8 cellular contexts compared by ENCODE assay signal in genomic region chr17:79942591-79943353, GRCh38.
DNase-seq lines count a peak whose midpoint lies in the region; ATAC-seq and TF ChIP-seq lines count a peak whose summit lies in the region.

No MANE protein-coding gene starts in this region.

- 74 to 90% methylated on average over 2 to 34 of the region's 35 CpGs for WGBS in transverse colon (ENCODE audit: low coverage in 1 of 2), 2 donors
- 92% methylated on average over 34 of the region's 35 CpGs for WGBS in hepatocyte (ENCODE audit: low lambda C conversion rate, missing lambda C conversion rate)
- WGBS in esophagus muscularis mucosa: 79% methylated on average over 18 of the region's 35 CpGs

- H3K9me2 ChIP-seq in hepatocyte (replicated peaks; ENCODE audit: insufficient read depth): no peaks in the 10 kb centered on the region

- no peaks in the 10 kb centered on the region for H4K20me1 ChIP-seq in hepatocyte (ENCODE audit: insufficient read depth, poor library complexity, severe bottlenecking)

- H3K36me3 Mint-ChIP-seq in activated naive CD4-positive, alpha-beta T cell treated with anti-CD3 and anti-CD28 coated beads, Interleukin-2, amount 50 U/mL, for 72 hours: no peaks in the 10 kb centered on the region

- H3K79me2 ChIP-seq in hepatocyte: no peaks in the 10 kb centered on the region

- TF ChIP-seq POLR2A in transverse colon (IDR thresholded peaks at IDR 0.05): no peak
- no peak for TF ChIP-seq POLR2A in esophagus muscularis mucosa (IDR thresholded peaks at IDR 0.05; ENCODE audit: low read depth)

- no peaks in the 10 kb centered on the region for H3K9me3 Mint-ChIP-seq in activated naive CD4-positive, alpha-beta T cell treated with anti-CD3 and anti-CD28 coated beads, Interleukin-2, amount 50 U/mL, for 72 hours

- H3K9me3 ChIP-seq in transverse colon: no peaks in the 10 kb centered on the region
- no peaks in the 10 kb centered on the region for H3K9me3 ChIP-seq in hepatocyte (ENCODE audit: low read depth)
- no peaks in the 10 kb centered on the region for H3K9me3 ChIP-seq in esophagus muscularis mucosa

- DNase-seq in activated CD8-positive, alpha-beta memory T cell treated with anti-CD3 and anti-CD28 coated beads for 24 hours: peak; percentile 69
- DNase-seq in activated CD8-positive, alpha-beta memory T cell treated with anti-CD3 and anti-CD28 coated beads, Interleukin-2, amount 50 U/mL, for 48 hours: no peak
- peak; percentile 29 to 55 for DNase-seq in activated naive CD4-positive, alpha-beta T cell treated with anti-CD3 and anti-CD28 coated beads, Interleukin-2, amount 50 U/mL, for 72 hours (ENCODE audit: low spot score in 2 of 2)
- DNase-seq in kidney tubule cell (ENCODE audit: low spot score) (peak; percentile 64), transverse colon (peak; percentile 14), hepatocyte (ENCODE audit: low spot score) (no peak), esophagus muscularis mucosa (ENCODE audit: extremely low spot score) (no peak)

- no peak overlapping the region for H3K4me3 ChIP-seq in transverse colon
- H3K4me3 ChIP-seq in hepatocyte: no peak overlapping the region
- no peak overlapping the region for H3K4me3 ChIP-seq in esophagus muscularis mucosa

- intact Hi-C loops in transverse colon (cut with DNase I; ENCODE audit: low total_unique reads): no loop called here
- intact Hi-C loops in esophagus muscularis mucosa (cut with DNase I): no loop called here

- in situ Hi-C loops in transverse colon (cut with MboI; ENCODE audit: low pct_ligation_motif_present in 1 of 4, low pct_unique_long_range_greater_than_20kb in 1 of 4, low sequenced_read_pairs in 3 of 4): no loop called here

- H3K4me2 ChIP-seq in hepatocyte: no peak overlapping the region

- H3K27me3 ChIP-seq in transverse colon: no peaks in the 10 kb centered on the region
- no peaks in the 10 kb centered on the region for H3K27me3 ChIP-seq in hepatocyte
- H3K27me3 ChIP-seq in esophagus muscularis mucosa: no peaks in the 10 kb centered on the region

- peak; percentile 79 to 85 for ATAC-seq in activated naive CD4-positive, alpha-beta T cell treated with anti-CD3 and anti-CD28 coated beads, Interleukin-2, amount 50 U/mL, for 72 hours
- no peak for ATAC-seq in HG03280 (IDR thresholded peaks at IDR 0.05; ENCODE audit: unreplicated experiment)

- H3K27ac ChIP-seq in transverse colon (no peak overlapping the region), hepatocyte (no peak overlapping the region), esophagus muscularis mucosa (replicated peaks in 1 of 4) (no peak overlapping the region)

- TF ChIP-seq EP300 in transverse colon (IDR thresholded peaks at IDR 0.05; ENCODE audit: low read depth) (no peak), esophagus muscularis mucosa (IDR thresholded peaks at IDR 0.05) (no peak)

- no peak overlapping the region for H3K27ac Mint-ChIP-seq in activated naive CD4-positive, alpha-beta T cell treated with anti-CD3 and anti-CD28 coated beads, Interleukin-2, amount 50 U/mL, for 72 hours

- H3K36me3 ChIP-seq in transverse colon: no peaks in the 10 kb centered on the region
- H3K36me3 ChIP-seq in hepatocyte (replicated peaks; ENCODE audit: insufficient read depth, low read depth): no peaks in the 10 kb centered on the region
- H3K36me3 ChIP-seq in esophagus muscularis mucosa: peaks cover 16 to 92% (median 69%) of the 10 kb centered on the region in 4 donors

- H2AFZ ChIP-seq in hepatocyte: no peak overlapping the region

- H3K4me1 ChIP-seq in transverse colon: no peaks in the 10 kb centered on the region
- H3K4me1 ChIP-seq in hepatocyte (ENCODE audit: insufficient read depth): no peaks in the 10 kb centered on the region
- peaks cover 0 to under 1% (median 0%) of the 10 kb centered on the region in 4 donors for H3K4me1 ChIP-seq in esophagus muscularis mucosa

- TF ChIP-seq CTCF in transverse colon (IDR thresholded peaks at IDR 0.05) (no peak), hepatocyte (IDR thresholded peaks at IDR 0.05; ENCODE audit: poor library complexity) (no peak), esophagus muscularis mucosa (IDR thresholded peaks at IDR 0.05) (no peak)

Comparison
In these comparisons a context has a peak if more than half of its experiments do, and no peak if none do; other contexts are left out.
1. DNase-seq: peak in activated CD8-positive, alpha-beta memory T cell treated with anti-CD3 and anti-CD28 coated beads for 24 hours (single experiment), activated naive CD4-positive, alpha-beta T cell treated with anti-CD3 and anti-CD28 coated beads, Interleukin-2, amount 50 U/mL, for 72 hours (2 of 2), kidney tubule cell (single experiment) and transverse colon (single experiment); none in activated CD8-positive, alpha-beta memory T cell treated with anti-CD3 and anti-CD28 coated beads, Interleukin-2, amount 50 U/mL, for 48 hours (single experiment), hepatocyte (single experiment) and esophagus muscularis mucosa (single experiment).